ENCODE assay signal across 8 cellular contexts in genomic region chr9:107282268-107282667, GRCh38. TPM values are rescaled to one million over a fixed set of nuclear protein-coding genes. Genes with fewer than 3 reads are reported as not detected.
DNase-seq lines count a peak whose midpoint lies in the region; ATAC-seq and TF ChIP-seq lines count a peak whose summit lies in the region.

No MANE protein-coding gene starts in this region.

- H3K9me3 ChIP-seq in thoracic aorta, result no peaks in the 10 kb centered on the region

- H3K27me3 ChIP-seq in thoracic aorta (replicated peaks; ENCODE audit: insufficient read depth), result no peaks in the 10 kb centered on the region

- H3K4me1 Mint-ChIP-seq in immature natural killer cell, result peaks cover 39 to 45% of the 10 kb centered on the region in 2 donors

- H3K4me3 Mint-ChIP-seq in immature natural killer cell, result peak overlapping the region; percentile 89 to 99 (median 96)

- H3K27me3 Mint-ChIP-seq in immature natural killer cell (ENCODE audit: low read depth in 3 of 3), result peaks cover 11 to 17% (median 13%) of the 10 kb centered on the region in 3 donors

- H3K27ac Mint-ChIP-seq in activated naive CD4-positive, alpha-beta T cell treated with anti-CD3 and anti-CD28 coated beads, Interleukin-2, amount 50 U/mL, for 72 hours, result peak overlapping the region; percentile 46 to 95
- peak overlapping the region; percentile 83 to 99 (median 92) for H3K27ac Mint-ChIP-seq in immature natural killer cell

- H3K36me3 Mint-ChIP-seq in activated naive CD4-positive, alpha-beta T cell treated with anti-CD3 and anti-CD28 coated beads, Interleukin-2, amount 50 U/mL, for 72 hours, result peaks cover 9 to 25% of the 10 kb centered on the region in 2 donors
- no peaks in the 10 kb centered on the region for H3K36me3 Mint-ChIP-seq in immature natural killer cell

- H3K4me3 ChIP-seq in GM12864 (ENCODE audit: low read depth, low read length), result peak overlapping the region; percentile 86
- H3K4me3 ChIP-seq in thoracic aorta, result peak overlapping the region; percentile 90

- DNase-seq in GM12864 (ENCODE audit: low read depth) (no peak), immature natural killer cell (no peak), thoracic aorta (ENCODE audit: low spot score) (no peak), NCI-H128 (lab: John Stamatoyannopoulos, UW; ENCODE audit: unreplicated experiment) (no peak)
- DNase-seq in activated naive CD4-positive, alpha-beta T cell treated with anti-CD3 and anti-CD28 coated beads, Interleukin-2, amount 50 U/mL, for 72 hours (ENCODE audit: low spot score in 2 of 2), result peak in 1 of 2 donors; percentile 10
- no peak for DNase-seq in activated CD4-positive, CD25-positive, alpha-beta regulatory T cell (lab: John Stamatoyannopoulos, UW)

- H3K27ac ChIP-seq in thoracic aorta, result peak overlapping the region in 1 of 2 donors; percentile 98

- peaks cover 20 to 33% of the 10 kb centered on the region in 2 donors for H3K4me1 ChIP-seq in thoracic aorta (ENCODE audit: control insufficient read depth in 1 of 2, low read depth in 2 of 2)

- H3K9me3 Mint-ChIP-seq in activated naive CD4-positive, alpha-beta T cell treated with anti-CD3 and anti-CD28 coated beads, Interleukin-2, amount 50 U/mL, for 72 hours, result peaks cover 0 to 6% of the 10 kb centered on the region in 2 donors
- H3K9me3 Mint-ChIP-seq in immature natural killer cell, result no peaks in the 10 kb centered on the region

- TF ChIP-seq CTCF in GM12864 (IDR thresholded peaks at IDR 0.05; ENCODE audit: low read depth, low read length, missing control alignments), result no peak
- TF ChIP-seq CTCF in thoracic aorta (IDR thresholded peaks at IDR 0.05), result no peak

- ATAC-seq in HG03025 (IDR thresholded peaks at IDR 0.05; ENCODE audit: low FRiP score, unreplicated experiment) (peak; percentile 1), thoracic aorta (ENCODE audit: insufficient number of reproducible peaks, low FRiP score, low read depth) (peak; percentile 3), GM21360 (IDR thresholded peaks at IDR 0.05; ENCODE audit: unreplicated experiment) (no peak)
- no peak for ATAC-seq in activated naive CD4-positive, alpha-beta T cell treated with anti-CD3 and anti-CD28 coated beads, Interleukin-2, amount 50 U/mL, for 72 hours

- H3K36me3 ChIP-seq in thoracic aorta, result no peaks in the 10 kb centered on the region

RNA-seq across cellular contexts. Expression of gene RAD23B, which starts 0.8 kb away (rescaled TPM):
- 100 to 1,000 TPM in 1 of 2 donors, 10 to 100 TPM in 1; 87.3 to 115 TPM for total RNA-seq in activated naive CD4-positive, alpha-beta T cell treated with anti-CD3 and anti-CD28 coated beads, Interleukin-2, amount 50 U/mL, for 72 hours
- 10 to 100 TPM; 16.9 to 31.7 (median 17.3) TPM for polyA plus RNA-seq in immature natural killer cell
- 10 to 100 TPM; 33.3 to 57.4 TPM for total RNA-seq in thoracic aorta

Comparison
In these comparisons a context has a peak if more than half of its experiments do, and no peak if none do; other contexts are left out.
1. ATAC-seq: peak in HG03025 (single experiment) and thoracic aorta (single experiment); none in activated naive CD4-positive, alpha-beta T cell treated with anti-CD3 and anti-CD28 coated beads, Interleukin-2, amount 50 U/mL, for 72 hours (0 of 2) and GM21360 (single experiment).